18 cellular contexts compared by ENCODE assay signal in genomic region chr21:17352937-17353655, GRCh38.
DNase-seq lines count a peak whose midpoint lies in the region; TF ChIP-seq lines count a peak whose summit lies in the region.
"Had no signal": no experiment of that assay in that cellular context is flagged by ENCODE, and none has a peak within 500 bp of the region (broad histone marks: within the 10 kb centered on the region; RNA-seq: fewer than 3 reads in every experiment).

No MANE protein-coding gene starts in this region.

- no peaks in the 10 kb centered on the region for H3F3A ChIP-seq in smooth muscle cell (ENCODE audit: low read depth)

- no peak for TF ChIP-seq CTCF in smooth muscle cell (IDR thresholded peaks at IDR 0.05; ENCODE audit: borderline replicate concordance, insufficient read depth, poor library complexity, severe bottlenecking)

- no peak overlapping the region for H2AFZ ChIP-seq in smooth muscle cell (ENCODE audit: low read depth)

- H3K4me1 ChIP-seq in SJCRH30 = peaks cover 29% of the 10 kb centered on the region
- H3K4me1 ChIP-seq in smooth muscle cell (ENCODE audit: low read depth) = no peaks in the 10 kb centered on the region
- H3K4me1 ChIP-seq: Peyer's patch, SJSA1 had no signal

- no peak overlapping the region for H3K4me2 ChIP-seq in smooth muscle cell

- H3K9me3 ChIP-seq in SJCRH30 (replicated peaks) (no peaks in the 10 kb centered on the region; the same call in 1 of the 2 replicates), smooth muscle cell (replicated peaks; ENCODE audit: low read depth) (no peaks in the 10 kb centered on the region)
- H3K9me3 ChIP-seq: Peyer's patch, SJSA1 had no signal

- H3K79me2 ChIP-seq in smooth muscle cell (ENCODE audit: low read depth) = no peaks in the 10 kb centered on the region

- no peak overlapping the region for H3K9ac ChIP-seq in smooth muscle cell (ENCODE audit: low read depth)

- H3K27me3 ChIP-seq in SJCRH30 (no peaks in the 10 kb centered on the region), smooth muscle cell (ENCODE audit: low read depth) (no peaks in the 10 kb centered on the region)
- H3K27me3 ChIP-seq: Peyer's patch, SJSA1 had no signal

- H3K36me3 ChIP-seq in SJCRH30 (no peaks in the 10 kb centered on the region), smooth muscle cell (ENCODE audit: low read depth) (no peaks in the 10 kb centered on the region)
- H3K36me3 ChIP-seq: Peyer's patch, SJSA1 had no signal

- H3K4me3 ChIP-seq in SJCRH30 (no peak overlapping the region), smooth muscle cell (no peak overlapping the region)
- H3K4me3 ChIP-seq: coronary artery, Peyer's patch, SJSA1 had no signal

- H3K27ac ChIP-seq in SJCRH30 (0 out of 2 replicates have a peak overlapping the region, but pooled peaks have one; percentile 18), smooth muscle cell (ENCODE audit: low read depth) (peak overlapping the region; percentile 74)
- H3K27ac ChIP-seq: coronary artery, Peyer's patch, SJSA1 had no signal

- DNase-seq in NCI-H1417 (lab: John Stamatoyannopoulos, UW) = peak; percentile 35 to 87 (median 73)
- no peak for DNase-seq in NCI-H1417 treated with DMSO at 0.1 percent for 48 hours (lab: John Stamatoyannopoulos, UW)
- peak; percentile 88 for DNase-seq in NCI-H2171 (lab: John Stamatoyannopoulos, UW)
- DNase-seq in SJCRH30 = peak; percentile 82 to 84
- DNase-seq in smooth muscle cell (lab: John Stamatoyannopoulos, UW; ENCODE audit: unreplicated experiment) = no peak
- no peak for DNase-seq in mucosa of gallbladder (ENCODE audit: low spot score)
- DNase-seq in ecto neural progenitor cell (ENCODE audit: low spot score) = no peak
- DNase-seq in stimulated activated CD4-positive, alpha-beta T cell treated with anti-CD3 and anti-CD28 coated beads, Interleukin-4, amount 100 ng/mL, for 1 hour = no peak
- DNase-seq: 8988T; activated CD8-positive, alpha-beta memory T cell treated with anti-CD3 and anti-CD28 coated beads, Interleukin-2, amount 50 U/mL, for 48 hours; activated effector memory CD4-positive, alpha-beta T cell treated with Interleukin-2 at 50 U/mL for 16 hours; Calu3; NCI-H2029; NCI-H774; Peyer's patch; T-helper 2 cell had no signal

- 77% methylated on average over 3 of the region's 3 CpGs for WGBS in smooth muscle cell (ENCODE audit: low lambda C conversion rate)

- H4K20me1 ChIP-seq in smooth muscle cell (ENCODE audit: low read depth) = no peaks in the 10 kb centered on the region

Comparison
In these comparisons a context has a peak if more than half of its experiments do, and no peak if none do; other contexts are left out.
1. DNase-seq: peak in NCI-H1417 (3 of 3), NCI-H2171 (single experiment) and SJCRH30 (2 of 2); none in NCI-H1417 treated with DMSO at 0.1 percent for 48 hours (single experiment), smooth muscle cell (single experiment), mucosa of gallbladder (single experiment), ecto neural progenitor cell (single experiment) and stimulated activated CD4-positive, alpha-beta T cell treated with anti-CD3 and anti-CD28 coated beads, Interleukin-4, amount 100 ng/mL, for 1 hour (single experiment).